11 cellular contexts compared by ENCODE assay signal in the genomic region with DNA sequence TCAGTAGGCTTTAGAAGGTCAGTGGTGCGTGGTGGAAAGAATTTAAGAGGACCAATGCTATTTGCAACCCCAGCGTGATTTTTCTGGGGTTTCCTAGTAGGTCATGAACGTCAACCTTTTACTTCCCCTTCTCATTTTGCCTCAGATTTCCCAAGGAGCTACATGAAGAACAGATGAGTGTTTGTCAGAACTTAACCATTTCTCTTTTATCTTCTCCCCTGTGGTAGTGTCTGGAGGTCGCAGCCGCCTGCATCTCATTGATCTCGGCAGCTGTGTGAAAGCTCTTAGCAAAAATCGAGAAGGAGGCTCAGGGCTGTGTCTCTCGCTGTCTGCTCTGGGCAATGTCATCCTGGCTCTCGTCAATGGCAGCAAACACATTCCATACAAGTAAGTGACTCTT.
DNase-seq lines count a peak whose midpoint lies in the region; ATAC-seq, FAIRE-seq and TF ChIP-seq lines count a peak whose summit lies in the region.
"Had no signal": no experiment of that assay in that cellular context is flagged by ENCODE, and none has a peak within 500 bp of the region (broad histone marks: within the 10 kb centered on the region; RNA-seq: fewer than 3 reads in every experiment).

No MANE protein-coding gene starts in this region.

- no peaks in the 10 kb centered on the region for H3K36me3 ChIP-seq in HepG2 (replicated peaks in 1 of 2; ENCODE audit: control insufficient read depth in 1 of 2, insufficient read depth in 2 of 2, low read length in 2 of 2)

- H3K9ac ChIP-seq in HepG2 (ENCODE audit: insufficient read depth, low read depth, low read length) = no peak overlapping the region

- in situ Hi-C loops in G401 (cut with HindIII; ENCODE audit: low sequenced_read_pairs) = no loop called here
- in situ Hi-C loops in HepG2 (cut with HindIII; ENCODE audit: extremely low pct_ligation_motif_present, low pct_unique_long_range_greater_than_20kb) = no loop called here

- H3K4me2 ChIP-seq in HepG2 (ENCODE audit: low read depth, low read length) = no peak overlapping the region

- H3K4me3 ChIP-seq in HepG2 (replicated peaks in 1 of 3; ENCODE audit: insufficient read depth in 1 of 3, low read depth in 2 of 3, low read length in 3 of 3) = no peak overlapping the region

- ATAC-seq in GM18502 (IDR thresholded peaks at IDR 0.05; ENCODE audit: poor library complexity, unreplicated experiment) = peak; percentile 67
- peak; percentile 67 for ATAC-seq in GM19395 (IDR thresholded peaks at IDR 0.05; ENCODE audit: unreplicated experiment)
- ATAC-seq in HG02884 (IDR thresholded peaks at IDR 0.05; ENCODE audit: unreplicated experiment) = peak; percentile 54
- no peak for ATAC-seq in HepG2

- no peak for TF ChIP-seq RAD21 in HepG2 (CRISPR knock-in tag; IDR thresholded peaks at IDR 0.05)

- no peaks in the 10 kb centered on the region for H4K20me1 ChIP-seq in HepG2 (ENCODE audit: insufficient read depth, low read length)

- H3K9me3 ChIP-seq in HepG2 (ENCODE audit: low read length) = peaks cover 15% of the 10 kb centered on the region

- no peaks in the 10 kb centered on the region for H3K79me2 ChIP-seq in HepG2 (ENCODE audit: insufficient read depth, low read length)

- no peak overlapping the region for H2AFZ ChIP-seq in HepG2 (ENCODE audit: low read length)

- BruUV-seq in HepG2 (replicated peaks; lab: Mats Ljungman, UMichigan) = no TSS peak

- FAIRE-seq in HepG2 (lab: Jason Lieb, UNC) = no peak

- intact Hi-C loops in HepG2 (cut with micrococcal nuclease; ENCODE audit: unreplicated experiment) = no loop called here

- peak; percentile 17 for DNase-seq in RPMI8226
- no peak for DNase-seq in NCI-H1417 (lab: John Stamatoyannopoulos, UW)
- no peak for DNase-seq in G401 (ENCODE audit: low spot score)
- DNase-seq in activated CD4-positive, alpha-beta T cell treated with anti-CD3 and anti-CD28 coated beads for 1 hour = no peak
- DNase-seq in HepG2 (ENCODE audit: low spot score) = no peak
- DNase-seq: cerebellar nuclear complex, NCI-H446 had no signal

- WGBS in HepG2 (ENCODE audit: low lambda C conversion rate) = 54% methylated on average over 9 of the region's 9 CpGs

- no peak for TF ChIP-seq CTCF in HepG2 (CRISPR knock-in tag; IDR thresholded peaks at IDR 0.05)

- no peak overlapping the region for H3K27ac ChIP-seq in HepG2 (ENCODE audit: extremely low read length, insufficient read depth, low read length)
- H3K27ac ChIP-seq: C4-2B had no signal

- peaks cover 11% of the 10 kb centered on the region; the same call in 1 of the 2 replicates for H3K4me1 ChIP-seq in HepG2 (ENCODE audit: insufficient read depth, low read length)

- TF ChIP-seq POLR2A in HepG2 (IDR thresholded peaks at IDR 0.05; ENCODE audit: insufficient read depth in 1 of 2, low read depth in 2 of 2, low read length in 2 of 2) = no peak

- H3K27me3 ChIP-seq in HepG2 (ENCODE audit: control insufficient read depth in 1 of 2, insufficient read depth in 2 of 2, low read length in 2 of 2) = peaks cover 0 to 4% of the 10 kb centered on the region in 2 experiments; a peak in 2 of 5 replicates

- CTCF ChIA-PET in HepG2 (lab: Yijun Ruan, JAX; ENCODE audit: low intra/inter-chr PET ratio, low total read pairs) = no interaction called here

- TF ChIP-seq EP300 in HepG2 (IDR thresholded peaks at IDR 0.05; ENCODE audit: low read depth in 2 of 2, low read length in 2 of 2) (no peak), HepG2 (CRISPR knock-in tag; IDR thresholded peaks at IDR 0.05; ENCODE audit: borderline replicate concordance) (no peak)

- POLR2A ChIA-PET in HepG2 (lab: Yijun Ruan, JAX) = no interaction called here

TF ChIP-seq in HepG2, 621 proteins besides CTCF, POLR2A, EP300 and RAD21:
- TF ChIP-seq, protein P1, sequence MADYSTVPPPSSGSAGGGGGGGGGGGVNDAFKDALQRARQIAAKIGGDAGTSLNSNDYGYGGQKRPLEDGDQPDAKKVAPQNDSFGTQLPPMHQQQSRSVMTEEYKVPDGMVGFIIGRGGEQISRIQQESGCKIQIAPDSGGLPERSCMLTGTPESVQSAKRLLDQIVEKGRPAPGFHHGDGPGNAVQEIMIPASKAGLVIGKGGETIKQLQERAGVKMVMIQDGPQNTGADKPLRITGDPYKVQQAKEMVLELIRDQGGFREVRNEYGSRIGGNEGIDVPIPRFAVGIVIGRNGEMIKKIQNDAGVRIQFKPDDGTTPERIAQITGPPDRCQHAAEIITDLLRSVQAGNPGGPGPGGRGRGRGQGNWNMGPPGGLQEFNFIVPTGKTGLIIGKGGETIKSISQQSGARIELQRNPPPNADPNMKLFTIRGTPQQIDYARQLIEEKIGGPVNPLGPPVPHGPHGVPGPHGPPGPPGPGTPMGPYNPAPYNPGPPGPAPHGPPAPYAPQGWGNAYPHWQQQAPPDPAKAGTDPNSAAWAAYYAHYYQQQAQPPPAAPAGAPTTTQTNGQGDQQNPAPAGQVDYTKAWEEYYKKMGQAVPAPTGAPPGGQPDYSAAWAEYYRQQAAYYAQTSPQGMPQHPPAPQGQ (CRISPR knock-in tag; IDR thresholded peaks at IDR 0.05; ENCODE audit: borderline replicate concordance) = no peak
